ENCODE assay signal across 9 cellular contexts in genomic region chr1:199931666-199932377, GRCh38.
DNase-seq lines count a peak whose midpoint lies in the region; ATAC-seq lines count a peak whose summit lies in the region.
"Had no signal": no experiment of that assay in that cellular context is flagged by ENCODE, and none has a peak within 500 bp of the region (broad histone marks: within the 10 kb centered on the region; RNA-seq: fewer than 3 reads in every experiment).

No MANE protein-coding gene starts in this region.

- H3K36me3 Mint-ChIP-seq in activated CD8-positive, alpha-beta T cell treated with anti-CD3 and anti-CD28 coated beads, Interleukin-2, amount 10 ng/mL, durations not matched to agents 7 days and 5 days (ENCODE audit: low read depth), result no peaks in the 10 kb centered on the region
- no peaks in the 10 kb centered on the region for H3K36me3 Mint-ChIP-seq in naive B cell

- no peaks in the 10 kb centered on the region for H3K36me3 ChIP-seq in MG63

- CTCF ChIA-PET in activated CD8-positive, alpha-beta T cell treated with anti-CD3 and anti-CD28 coated beads, Interleukin-2, amount 10 ng/mL, durations not matched to agents 7 days and 5 days (lab: Charles Lee), result no interaction called here

- H3K9me3 Mint-ChIP-seq in activated CD8-positive, alpha-beta T cell treated with anti-CD3 and anti-CD28 coated beads, Interleukin-2, amount 10 ng/mL, durations not matched to agents 7 days and 5 days (ENCODE audit: insufficient read depth), result no peaks in the 10 kb centered on the region
- H3K9me3 Mint-ChIP-seq in naive B cell, result peaks cover 0 to 4% (median 0%) of the 10 kb centered on the region in 7 donors

- DNase-seq in DMS79 treated with DMSO at 0.1 percent for 48 hours (lab: John Stamatoyannopoulos, UW), result peak; percentile 14
- DNase-seq in DMS79 (lab: John Stamatoyannopoulos, UW), result no peak
- DNase-seq in MG63, result peak; percentile 73
- peak; percentile 41 for DNase-seq in activated CD8-positive, alpha-beta T cell treated with anti-CD3 and anti-CD28 coated beads, Interleukin-2, amount 10 ng/mL, durations not matched to agents 7 days and 5 days
- DNase-seq in naive B cell, result peak; percentile 23
- no peak for DNase-seq in iPS-NIHi11 (ENCODE audit: low spot score)
- no peak for DNase-seq in NCI-H146 (lab: John Stamatoyannopoulos, UW)
- DNase-seq: islet precursor cell had no signal

- POLR2A ChIA-PET in activated CD8-positive, alpha-beta T cell treated with anti-CD3 and anti-CD28 coated beads, Interleukin-2, amount 10 ng/mL, durations not matched to agents 7 days and 5 days (lab: Charles Lee), result no interaction called here

- H3K4me3 ChIP-seq in MG63, result peak overlapping the region; percentile 49

- peaks cover 6% of the 10 kb centered on the region for H3K4me1 Mint-ChIP-seq in activated CD8-positive, alpha-beta T cell treated with anti-CD3 and anti-CD28 coated beads, Interleukin-2, amount 10 ng/mL, durations not matched to agents 7 days and 5 days (ENCODE audit: low read depth)
- H3K4me1 Mint-ChIP-seq in naive B cell, result peaks cover 3 to 9% (median 7%) of the 10 kb centered on the region in 3 donors

- no peaks in the 10 kb centered on the region for H3K27me3 ChIP-seq in MG63

- H3K9me3 ChIP-seq in MG63, result no peaks in the 10 kb centered on the region

- peak overlapping the region; percentile 30 for H3K4me3 Mint-ChIP-seq in activated CD8-positive, alpha-beta T cell treated with anti-CD3 and anti-CD28 coated beads, Interleukin-2, amount 10 ng/mL, durations not matched to agents 7 days and 5 days
- H3K4me3 Mint-ChIP-seq in naive B cell, result peak overlapping the region; percentile 37 to 93 (median 82)

- H3K27me3 Mint-ChIP-seq in activated CD8-positive, alpha-beta T cell treated with anti-CD3 and anti-CD28 coated beads, Interleukin-2, amount 10 ng/mL, durations not matched to agents 7 days and 5 days (ENCODE audit: low read depth), result peaks cover 34% of the 10 kb centered on the region
- peaks cover 21 to 23% (median 23%) of the 10 kb centered on the region in 3 donors for H3K27me3 Mint-ChIP-seq in naive B cell

- ATAC-seq in activated CD8-positive, alpha-beta T cell treated with anti-CD3 and anti-CD28 coated beads, Interleukin-2, amount 10 ng/mL, durations not matched to agents 7 days and 5 days, result no peak
- peak; percentile 53 to 74 for ATAC-seq in naive B cell (ENCODE audit: low read depth in 2 of 2)
- no peak for ATAC-seq in HG03521 (IDR thresholded peaks at IDR 0.05; ENCODE audit: unreplicated experiment)

- peak overlapping the region; percentile 22 for H3K27ac Mint-ChIP-seq in activated CD8-positive, alpha-beta T cell treated with anti-CD3 and anti-CD28 coated beads, Interleukin-2, amount 10 ng/mL, durations not matched to agents 7 days and 5 days
- peak overlapping the region in 4 of 6 donors; percentile 21 to 81 (median 77) for H3K27ac Mint-ChIP-seq in naive B cell

Comparison
In these comparisons a context has a peak if more than half of its experiments do, and no peak if none do; other contexts are left out.
1. DNase-seq: peak in DMS79 treated with DMSO at 0.1 percent for 48 hours (single experiment), MG63 (single experiment), activated CD8-positive, alpha-beta T cell treated with anti-CD3 and anti-CD28 coated beads, Interleukin-2, amount 10 ng/mL, durations not matched to agents 7 days and 5 days (single experiment) and naive B cell (single experiment); none in DMS79 (single experiment), iPS-NIHi11 (single experiment) and NCI-H146 (single experiment).
2. ATAC-seq: peak in naive B cell (2 of 2); none in activated CD8-positive, alpha-beta T cell treated with anti-CD3 and anti-CD28 coated beads, Interleukin-2, amount 10 ng/mL, durations not matched to agents 7 days and 5 days (single experiment) and HG03521 (single experiment).